21 cellular contexts compared by ENCODE assay signal in the genomic region with DNA sequence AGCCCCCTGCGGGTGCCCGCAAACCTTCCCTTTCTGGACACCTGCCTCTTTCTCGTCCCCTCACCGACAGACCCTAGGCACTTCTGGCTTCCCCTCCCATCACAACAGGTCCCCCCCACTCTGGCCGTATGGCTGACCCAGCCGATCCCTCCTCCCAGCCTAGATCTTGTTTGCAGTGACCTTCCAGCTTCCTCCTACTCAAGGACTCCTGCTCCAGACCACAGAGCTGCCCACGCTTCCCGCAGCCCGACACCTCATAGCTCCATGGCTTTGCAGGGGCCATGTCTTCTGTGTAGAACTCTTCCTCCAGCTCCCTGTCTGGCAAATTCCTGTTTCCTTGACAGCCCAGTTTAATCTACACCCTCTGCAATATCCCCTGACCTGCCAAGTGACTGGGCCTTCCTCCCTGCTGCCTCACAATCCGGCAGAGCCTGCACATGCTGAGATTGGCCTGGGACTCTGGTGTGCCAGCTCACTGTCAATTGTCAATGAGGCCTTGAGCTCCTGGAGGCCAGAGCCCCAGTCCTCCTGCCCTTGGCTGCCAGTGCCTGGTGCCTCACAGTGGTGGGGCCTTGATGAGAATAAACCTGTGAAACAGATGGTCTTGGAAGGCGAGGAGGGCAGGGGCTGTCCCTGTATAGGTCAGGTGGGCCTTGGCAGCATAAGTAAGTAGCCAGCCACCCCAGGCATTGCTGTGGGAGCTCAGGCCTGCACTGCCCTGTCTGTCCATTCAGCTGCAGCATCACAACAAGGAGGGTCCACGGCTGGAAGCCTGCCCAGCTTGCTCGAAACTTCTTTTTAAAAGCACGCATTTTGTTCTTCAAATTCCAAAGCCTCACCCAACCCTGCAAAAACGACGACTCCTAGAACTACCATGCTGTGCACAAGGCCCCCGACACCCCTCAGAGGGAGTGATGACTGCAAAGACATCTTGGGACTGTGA. TPM values are rescaled to one million over a fixed set of nuclear protein-coding genes. Genes with fewer than 3 reads are reported as not detected.
A peak's percentile ranks its signal among the peaks of the same experiment; 100 is the strongest.
DNase-seq lines count a peak whose midpoint lies in the region; ATAC-seq and TF ChIP-seq lines count a peak whose summit lies in the region.
"Had no signal": no experiment of that assay in that cellular context is flagged by ENCODE, and none has a peak within 500 bp of the region (broad histone marks: within the 10 kb centered on the region; RNA-seq: fewer than 3 reads in every experiment).

No MANE protein-coding gene starts in this region.

- no peak for DNase-seq in T-helper 17 cell
- DNase-seq in chondrocyte (ENCODE audit: low spot score): peak; percentile 60
- DNase-seq in right lobe of liver: no peak
- peak; percentile 44 for DNase-seq in testis
- no peak for DNase-seq in GM20000 (ENCODE audit: low spot score)
- DNase-seq in NAMALWA (ENCODE audit: low spot score): no peak
- DNase-seq in osteoblast (ENCODE audit: insufficient read length, low spot score, missing footprints): no peak
- DNase-seq: activated CD4-positive, CD25-positive, alpha-beta regulatory T cell; activated effector memory CD4-positive, alpha-beta T cell treated with Interleukin-2 at 50 U/mL for 16 hours; aorta; BE2C; dermis blood vessel endothelial cell; NCI-H1048; NCI-H2081 treated with DMSO at 0.1 percent for 48 hours; NCI-H524; SIG-M5 had no signal

- ATAC-seq in T-helper 17 cell (no peak), right lobe of liver (peak; percentile 8 to 56 (median 31))
- ATAC-seq: GM12878, K562 had no signal

- 61% methylated on average over 10 of the region's 17 CpGs for WGBS in right lobe of liver (ENCODE audit: insufficient coverage, low coverage, low lambda C conversion rate, missing lambda C conversion rate)
- 46 to 58% methylated on average over 17 of the region's 17 CpGs for WGBS in testis, 2 donors

- TF ChIP-seq POLR2A in right lobe of liver (IDR thresholded peaks at IDR 0.05): no peak
- no peak for TF ChIP-seq POLR2A in testis (IDR thresholded peaks at IDR 0.05)

- intact Hi-C loops in right lobe of liver (cut with DNase I) (loop anchor here in 1 of 2 donors (10.0 kb wide), 1 partner anchor 51 kb away; a partner anchor contains a TSS), testis (cut with DNase I; ENCODE audit: low total_unique reads) (no loop called here)

- H3K79me2 ChIP-seq in osteoblast (ENCODE audit: insufficient read depth, low read length): no peaks in the 10 kb centered on the region

- no peaks in the 10 kb centered on the region for H3K27me3 ChIP-seq in right lobe of liver
- H3K27me3 ChIP-seq in testis: no peaks in the 10 kb centered on the region
- H3K27me3 ChIP-seq in osteoblast (ENCODE audit: insufficient read depth, low read length): no peaks in the 10 kb centered on the region
- H3K27me3 ChIP-seq: BE2C had no signal

- H3K36me3 Mint-ChIP-seq in T-helper 17 cell (ENCODE audit: low read depth) (peaks cover 3% of the 10 kb centered on the region), chondrocyte (ENCODE audit: low read depth) (no peaks in the 10 kb centered on the region)
- H3K36me3 Mint-ChIP-seq: immature natural killer cell had no signal

- H3K4me2 ChIP-seq in osteoblast (ENCODE audit: insufficient read depth, low read length): no peak overlapping the region

- no peaks in the 10 kb centered on the region for H4K20me1 ChIP-seq in osteoblast (ENCODE audit: insufficient read depth, low read length)

- H3K36me3 ChIP-seq in right lobe of liver (no peaks in the 10 kb centered on the region), testis (ENCODE audit: low read depth, missing control alignments) (no peaks in the 10 kb centered on the region), osteoblast (ENCODE audit: insufficient read depth, low read length) (no peaks in the 10 kb centered on the region)
- H3K36me3 ChIP-seq: BE2C had no signal

- TF ChIP-seq CTCF in chondrocyte (IDR thresholded peaks at IDR 0.05) (no peak), right lobe of liver (IDR thresholded peaks at IDR 0.05) (no peak), testis (IDR thresholded peaks at IDR 0.05) (no peak), GM20000 (IDR thresholded peaks at IDR 0.05; ENCODE audit: extremely low read depth, missing control alignments) (no peak), osteoblast (IDR thresholded peaks at IDR 0.05; ENCODE audit: extremely low read depth, low read depth, low read length) (no peak)

- H3K27me3 Mint-ChIP-seq in T-helper 17 cell (no peaks in the 10 kb centered on the region), chondrocyte (ENCODE audit: low read depth) (peaks cover 31% of the 10 kb centered on the region)

- no peaks in the 10 kb centered on the region for H3K9me3 ChIP-seq in T-helper 17 cell (ENCODE audit: control insufficient read depth, low read length, poor library complexity, severe bottlenecking)
- no peaks in the 10 kb centered on the region for H3K9me3 ChIP-seq in right lobe of liver
- no peaks in the 10 kb centered on the region for H3K9me3 ChIP-seq in testis
- H3K9me3 ChIP-seq in osteoblast (ENCODE audit: low read depth, low read length): no peaks in the 10 kb centered on the region
- H3K9me3 ChIP-seq: BE2C had no signal

- peak overlapping the region; percentile 25 for H3K4me3 Mint-ChIP-seq in T-helper 17 cell
- no peak overlapping the region for H3K4me3 Mint-ChIP-seq in chondrocyte (ENCODE audit: unreplicated experiment)
- H3K4me3 Mint-ChIP-seq: neural crest cell had no signal

- H2AFZ ChIP-seq in osteoblast (ENCODE audit: low read length): no peak overlapping the region

- H3K27ac Mint-ChIP-seq in T-helper 17 cell: no peak overlapping the region
- no peak overlapping the region for H3K27ac Mint-ChIP-seq in chondrocyte (ENCODE audit: unreplicated experiment)
- H3K27ac Mint-ChIP-seq: immature natural killer cell had no signal

- H3K27ac ChIP-seq in right lobe of liver (peak overlapping the region; percentile 70 to 98 (median 93)), testis (peak overlapping the region; percentile 1 to 2), osteoblast (ENCODE audit: low read depth, low read length) (no peak overlapping the region)

- H3K4me3 ChIP-seq in right lobe of liver: no peak overlapping the region
- no peak overlapping the region for H3K4me3 ChIP-seq in testis
- no peak overlapping the region for H3K4me3 ChIP-seq in osteoblast (ENCODE audit: insufficient read depth, low read length)
- H3K4me3 ChIP-seq: GM12878, K562 had no signal

- H3K4me1 ChIP-seq in right lobe of liver: peaks cover 0 to 37% (median 17%) of the 10 kb centered on the region in 4 donors
- peaks cover 26% of the 10 kb centered on the region for H3K4me1 ChIP-seq in testis
- H3K4me1 ChIP-seq in osteoblast (ENCODE audit: insufficient read depth, low read length): no peaks in the 10 kb centered on the region
- H3K4me1 ChIP-seq: BE2C had no signal

- H3K9me3 Mint-ChIP-seq in chondrocyte (ENCODE audit: low read depth): no peaks in the 10 kb centered on the region
- H3K9me3 Mint-ChIP-seq: immature natural killer cell, neural crest cell had no signal

- H3K4me1 Mint-ChIP-seq in T-helper 17 cell: peaks cover 15% of the 10 kb centered on the region
- H3K4me1 Mint-ChIP-seq in chondrocyte (ENCODE audit: low read depth): peaks cover 3% of the 10 kb centered on the region

RNA-seq across cellular contexts. Expression of a gene that starts 50.5 kb away (rescaled TPM):
- total RNA-seq in T-helper 17 cell (10 to 100 TPM; 14.3 to 15.1 TPM), chondrocyte (1.5 to 4.6 TPM (median 3.2 TPM) in 3 replicates), right lobe of liver (100 to 1,000 TPM in 2 of 6 experiments, 10 to 100 TPM in 4; 11.4 to 130 (median 30.9) TPM), testis (10 to 100 TPM; 66.1 to 72.8 TPM), osteoblast (under 0.01 and 0.88 TPM in 2 replicates)
- polyA plus RNA-seq in testis (ENCODE audit: insufficient read depth, low read depth, low replicate concordance): 29.1 TPM
- total RNA-seq: dermis blood vessel endothelial cell, epithelial cell of proximal tubule had no signal

Comparison
In these comparisons a context has a peak if more than half of its experiments do, and no peak if none do; other contexts are left out.
1. DNase-seq: peak in chondrocyte (single experiment) and testis (single experiment); none in T-helper 17 cell (0 of 3), right lobe of liver (0 of 3), GM20000 (single experiment), NAMALWA (single experiment) and osteoblast (single experiment).